In the genomic region with DNA sequence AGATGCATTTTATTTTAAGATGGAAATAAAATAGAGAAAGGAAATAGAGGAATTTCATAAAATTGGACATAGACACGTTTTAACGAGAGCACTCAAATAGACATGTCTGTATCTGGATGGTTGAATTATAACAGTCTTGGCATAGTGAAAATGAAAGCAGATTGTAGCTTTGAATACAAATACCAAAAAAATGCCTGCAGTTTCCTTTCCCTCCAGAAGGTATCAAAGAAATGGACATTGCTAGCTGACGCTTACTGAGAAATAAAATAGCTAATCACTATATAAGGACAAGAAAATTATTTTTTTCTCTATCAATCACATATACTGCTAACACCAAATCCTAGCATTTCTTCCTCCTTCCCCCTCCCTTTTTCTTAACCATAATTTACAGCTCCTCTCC, we compare ENCODE assay signal across 8 cellular contexts. TPM values are rescaled to one million over a fixed set of nuclear protein-coding genes. Genes with fewer than 3 reads are reported as not detected.
DNase-seq lines count a peak whose midpoint lies in the region; ATAC-seq and TF ChIP-seq lines count a peak whose summit lies in the region.

No MANE protein-coding gene starts in this region.

- H3K4me1 ChIP-seq in tibial nerve: peaks cover 0 to 39% (median 23%) of the 10 kb centered on the region in 4 donors

- peak overlapping the region in 3 of 4 donors; percentile 65 to 78 (median 76) for H3K27ac ChIP-seq in tibial nerve

- TF ChIP-seq EP300 in tibial nerve (IDR thresholded peaks at IDR 0.05): no peak

- DNase-seq in MV-4-11 (lab: John Stamatoyannopoulos, UW) (peak; percentile 33), fibroblast of villous mesenchyme (ENCODE audit: low read depth) (no peak), tibial nerve (ENCODE audit: low spot score in 2 of 2) (no peak), head of caudate nucleus (no peak), NCI-H187 (lab: John Stamatoyannopoulos, UW) (no peak), C1 segment of cervical spinal cord (lab: John Stamatoyannopoulos, UW) (no peak)

- 7% methylated on average over 3 of the region's 3 CpGs for WGBS in tibial nerve, 2 donors

- H3K36me3 ChIP-seq in tibial nerve: no peaks in the 10 kb centered on the region

- no peak for TF ChIP-seq POLR2A in tibial nerve (IDR thresholded peaks at IDR 0.05)

- ATAC-seq in GM21528 (IDR thresholded peaks at IDR 0.05; ENCODE audit: low FRiP score, unreplicated experiment): peak; percentile 81

- intact Hi-C loops in head of caudate nucleus (cut with DNase I): no loop called here

- H3K27me3 ChIP-seq in tibial nerve: no peaks in the 10 kb centered on the region

- peak; percentile 25 for TF ChIP-seq CTCF in GM12873 (IDR thresholded peaks at IDR 0.05; ENCODE audit: insufficient read depth, low read depth, low read length, missing control alignments)
- peak; percentile 1 for TF ChIP-seq CTCF in fibroblast of villous mesenchyme (IDR thresholded peaks at IDR 0.05; ENCODE audit: insufficient read depth, low read depth, low read length)
- peak in 2 of 5 experiments; percentile 6 to 44 for TF ChIP-seq CTCF in tibial nerve (IDR thresholded peaks at IDR 0.05)

- H3K4me3 ChIP-seq in fibroblast of villous mesenchyme (ENCODE audit: low read depth, low read length) (peak overlapping the region; percentile 15), tibial nerve (peak overlapping the region; percentile 7 to 45 (median 24))

- no peaks in the 10 kb centered on the region for H3K9me3 ChIP-seq in tibial nerve

RNA-seq across cellular contexts. Expression of gene MAPRE2, which starts 11.4 kb away (rescaled TPM):
- total RNA-seq in fibroblast of villous mesenchyme (18.6 and 19.0 TPM in 2 replicates), tibial nerve (10 to 100 TPM; 18.9 to 33.3 (median 29.4) TPM)
